Comparison of ENCODE assay signal across 1 cellular context in genomic region chr6:43120101-43120730, GRCh38.
TF ChIP-seq lines count a peak whose summit lies in the region.

No MANE protein-coding gene starts in this region.

TF ChIP-seq in SK-N-SH treated with all-trans-retinoic acid at 6 μM for 48 hours, 23 proteins besides CTCF, POLR2A, EP300 and RAD21 (continued from another document):
- TF ChIP-seq BACH2 (CRISPR knock-in tag; IDR thresholded peaks at IDR 0.05; ENCODE audit: borderline replicate concordance) (no peak), CSDC2 (CRISPR knock-in tag; IDR thresholded peaks at IDR 0.05) (no peak), TOX (CRISPR knock-in tag; IDR thresholded peaks at IDR 0.05; ENCODE audit: borderline replicate concordance) (no peak), ZNF8 (CRISPR knock-in tag; IDR thresholded peaks at IDR 0.05) (no peak), ZNF70 (CRISPR knock-in tag; IDR thresholded peaks at IDR 0.05) (no peak), ESRRG (CRISPR knock-in tag; IDR thresholded peaks at IDR 0.05) (no peak), ZNF565 (CRISPR knock-in tag; conservative IDR thresholded peaks at IDR 0.05; ENCODE audit: low read depth) (no peak), OSR1 (CRISPR knock-in tag; IDR thresholded peaks at IDR 0.05) (no peak), CSRNP3 (CRISPR knock-in tag; IDR thresholded peaks at IDR 0.05) (no peak), ZC3H10 (CRISPR knock-in tag; IDR thresholded peaks at IDR 0.05) (no peak), ZFP30 (CRISPR knock-in tag; IDR thresholded peaks at IDR 0.05) (no peak)
TF ChIP-seq in SK-N-SH treated with all-trans-retinoic acid at 6 μM for 48 hours: peak in this region for 0.
